ENCODE assay signal across 2 cellular contexts in the genomic region with DNA sequence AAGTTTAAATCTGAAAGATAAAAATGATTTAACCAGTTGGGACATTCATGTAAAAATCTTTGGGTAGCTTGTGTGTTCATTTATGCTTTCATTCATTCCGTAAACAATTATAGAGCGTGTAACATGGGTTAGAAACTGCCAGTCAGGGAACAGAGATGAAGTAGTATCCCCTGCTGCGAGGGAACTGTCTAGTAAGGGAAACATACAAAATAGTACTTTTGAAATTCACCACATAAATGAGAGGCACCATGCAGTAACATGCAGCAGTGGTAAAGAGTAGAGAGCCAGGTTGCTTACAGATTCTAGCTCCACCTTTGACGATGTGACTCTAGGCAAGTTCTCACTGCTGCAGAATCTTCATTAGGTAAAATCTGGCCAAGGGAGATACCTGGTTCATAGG.
TF ChIP-seq lines count a peak whose summit lies in the region.

No MANE protein-coding gene starts in this region.

TF ChIP-seq in GM23338, 12 proteins besides CTCF, POLR2A, EP300 and RAD21:
- TF ChIP-seq POLR2AphosphoS5 (IDR thresholded peaks at IDR 0.05; ENCODE audit: low read depth) (no peak), EZH2 (IDR thresholded peaks at IDR 0.05; ENCODE audit: low read depth, unreplicated experiment) (no peak), NANOG (IDR thresholded peaks at IDR 0.05; ENCODE audit: borderline replicate concordance) (no peak), EZH2phosphoT487 (IDR thresholded peaks at IDR 0.05; ENCODE audit: unreplicated experiment) (no peak), ZNF331 (CRISPR knock-in tag; IDR thresholded peaks at IDR 0.05; ENCODE audit: low read depth) (no peak), CREB1 (CRISPR knock-in tag; IDR thresholded peaks at IDR 0.05; ENCODE audit: low read depth) (no peak), JUNB (IDR thresholded peaks at IDR 0.05; ENCODE audit: unreplicated experiment) (no peak)
- TF ChIP-seq, protein P1, sequence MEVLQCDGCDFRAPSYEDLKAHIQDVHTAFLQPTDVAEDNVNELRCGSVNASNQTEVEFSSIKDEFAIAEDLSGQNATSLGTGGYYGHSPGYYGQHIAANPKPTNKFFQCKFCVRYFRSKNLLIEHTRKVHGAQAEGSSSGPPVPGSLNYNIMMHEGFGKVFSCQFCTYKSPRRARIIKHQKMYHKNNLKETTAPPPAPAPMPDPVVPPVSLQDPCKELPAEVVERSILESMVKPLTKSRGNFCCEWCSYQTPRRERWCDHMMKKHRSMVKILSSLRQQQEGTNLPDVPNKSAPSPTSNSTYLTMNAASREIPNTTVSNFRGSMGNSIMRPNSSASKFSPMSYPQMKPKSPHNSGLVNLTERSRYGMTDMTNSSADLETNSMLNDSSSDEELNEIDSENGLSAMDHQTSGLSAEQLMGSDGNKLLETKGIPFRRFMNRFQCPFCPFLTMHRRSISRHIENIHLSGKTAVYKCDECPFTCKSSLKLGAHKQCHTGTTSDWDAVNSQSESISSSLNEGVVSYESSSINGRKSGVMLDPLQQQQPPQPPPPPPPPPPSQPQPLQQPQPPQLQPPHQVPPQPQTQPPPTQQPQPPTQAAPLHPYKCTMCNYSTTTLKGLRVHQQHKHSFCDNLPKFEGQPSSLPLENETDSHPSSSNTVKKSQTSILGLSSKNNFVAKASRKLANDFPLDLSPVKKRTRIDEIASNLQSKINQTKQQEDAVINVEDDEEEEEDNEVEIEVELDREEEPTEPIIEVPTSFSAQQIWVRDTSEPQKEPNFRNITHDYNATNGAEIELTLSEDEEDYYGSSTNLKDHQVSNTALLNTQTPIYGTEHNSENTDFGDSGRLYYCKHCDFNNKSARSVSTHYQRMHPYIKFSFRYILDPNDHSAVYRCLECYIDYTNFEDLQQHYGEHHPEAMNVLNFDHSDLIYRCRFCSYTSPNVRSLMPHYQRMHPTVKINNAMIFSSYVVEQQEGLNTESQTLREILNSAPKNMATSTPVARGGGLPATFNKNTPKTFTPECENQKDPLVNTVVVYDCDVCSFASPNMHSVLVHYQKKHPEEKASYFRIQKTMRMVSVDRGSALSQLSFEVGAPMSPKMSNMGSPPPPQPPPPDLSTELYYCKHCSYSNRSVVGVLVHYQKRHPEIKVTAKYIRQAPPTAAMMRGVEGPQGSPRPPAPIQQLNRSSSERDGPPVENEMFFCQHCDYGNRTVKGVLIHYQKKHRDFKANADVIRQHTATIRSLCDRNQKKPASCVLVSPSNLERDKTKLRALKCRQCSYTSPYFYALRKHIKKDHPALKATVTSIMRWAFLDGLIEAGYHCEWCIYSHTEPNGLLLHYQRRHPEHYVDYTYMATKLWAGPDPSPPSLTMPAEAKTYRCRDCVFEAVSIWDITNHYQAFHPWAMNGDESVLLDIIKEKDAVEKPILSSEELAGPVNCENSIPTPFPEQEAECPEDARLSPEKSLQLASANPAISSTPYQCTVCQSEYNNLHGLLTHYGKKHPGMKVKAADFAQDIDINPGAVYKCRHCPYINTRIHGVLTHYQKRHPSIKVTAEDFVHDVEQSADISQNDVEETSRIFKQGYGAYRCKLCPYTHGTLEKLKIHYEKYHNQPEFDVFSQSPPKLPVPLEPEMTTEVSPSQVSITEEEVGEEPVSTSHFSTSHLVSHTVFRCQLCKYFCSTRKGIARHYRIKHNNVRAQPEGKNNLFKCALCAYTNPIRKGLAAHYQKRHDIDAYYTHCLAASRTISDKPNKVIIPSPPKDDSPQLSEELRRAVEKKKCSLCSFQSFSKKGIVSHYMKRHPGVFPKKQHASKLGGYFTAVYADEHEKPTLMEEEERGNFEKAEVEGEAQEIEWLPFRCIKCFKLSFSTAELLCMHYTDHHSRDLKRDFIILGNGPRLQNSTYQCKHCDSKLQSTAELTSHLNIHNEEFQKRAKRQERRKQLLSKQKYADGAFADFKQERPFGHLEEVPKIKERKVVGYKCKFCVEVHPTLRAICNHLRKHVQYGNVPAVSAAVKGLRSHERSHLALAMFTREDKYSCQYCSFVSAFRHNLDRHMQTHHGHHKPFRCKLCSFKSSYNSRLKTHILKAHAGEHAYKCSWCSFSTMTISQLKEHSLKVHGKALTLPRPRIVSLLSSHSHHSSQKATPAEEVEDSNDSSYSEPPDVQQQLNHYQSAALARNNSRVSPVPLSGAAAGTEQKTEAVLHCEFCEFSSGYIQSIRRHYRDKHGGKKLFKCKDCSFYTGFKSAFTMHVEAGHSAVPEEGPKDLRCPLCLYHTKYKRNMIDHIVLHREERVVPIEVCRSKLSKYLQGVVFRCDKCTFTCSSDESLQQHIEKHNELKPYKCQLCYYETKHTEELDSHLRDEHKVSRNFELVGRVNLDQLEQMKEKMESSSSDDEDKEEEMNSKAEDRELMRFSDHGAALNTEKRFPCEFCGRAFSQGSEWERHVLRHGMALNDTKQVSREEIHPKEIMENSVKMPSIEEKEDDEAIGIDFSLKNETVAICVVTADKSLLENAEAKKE (CRISPR knock-in tag; IDR thresholded peaks at IDR 0.05): no peak

TF ChIP-seq in HepG2, 621 proteins besides CTCF, POLR2A, EP300 and RAD21:
- TF ChIP-seq ERF (CRISPR knock-in tag; IDR thresholded peaks at IDR 0.05) (no peak), ZNF317 (CRISPR knock-in tag; IDR thresholded peaks at IDR 0.05) (no peak), HOXD1 (CRISPR knock-in tag; IDR thresholded peaks at IDR 0.05) (no peak), ZNF614 (CRISPR knock-in tag; IDR thresholded peaks at IDR 0.05; ENCODE audit: borderline replicate concordance) (no peak), AKAP8 (CRISPR knock-in tag; IDR thresholded peaks at IDR 0.05) (no peak), ZBTB44 (CRISPR knock-in tag; IDR thresholded peaks at IDR 0.05) (no peak), ZNF501 (CRISPR knock-in tag; IDR thresholded peaks at IDR 0.05) (no peak), MEIS2 (CRISPR knock-in tag; IDR thresholded peaks at IDR 0.05) (no peak), ZFY (CRISPR knock-in tag; IDR thresholded peaks at IDR 0.05) (no peak), ZNF543 (CRISPR knock-in tag; IDR thresholded peaks at IDR 0.05) (no peak), ZBTB8A (CRISPR knock-in tag; IDR thresholded peaks at IDR 0.05; ENCODE audit: borderline replicate concordance, low read depth) (no peak), ZBTB7A (CRISPR knock-in tag; IDR thresholded peaks at IDR 0.05) (no peak), ZBTB38 (CRISPR knock-in tag; IDR thresholded peaks at IDR 0.05) (no peak)
- TF ChIP-seq, protein P2, sequence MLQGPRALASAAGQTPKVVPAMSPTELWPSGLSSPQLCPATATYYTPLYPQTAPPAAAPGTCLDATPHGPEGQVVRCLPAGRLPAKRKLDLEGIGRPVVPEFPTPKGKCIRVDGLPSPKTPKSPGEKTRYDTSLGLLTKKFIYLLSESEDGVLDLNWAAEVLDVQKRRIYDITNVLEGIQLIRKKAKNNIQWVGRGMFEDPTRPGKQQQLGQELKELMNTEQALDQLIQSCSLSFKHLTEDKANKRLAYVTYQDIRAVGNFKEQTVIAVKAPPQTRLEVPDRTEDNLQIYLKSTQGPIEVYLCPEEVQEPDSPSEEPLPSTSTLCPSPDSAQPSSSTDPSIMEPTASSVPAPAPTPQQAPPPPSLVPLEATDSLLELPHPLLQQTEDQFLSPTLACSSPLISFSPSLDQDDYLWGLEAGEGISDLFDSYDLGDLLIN (CRISPR knock-in tag; IDR thresholded peaks at IDR 0.05; ENCODE audit: borderline replicate concordance): no peak
- TF ChIP-seq, protein P3, sequence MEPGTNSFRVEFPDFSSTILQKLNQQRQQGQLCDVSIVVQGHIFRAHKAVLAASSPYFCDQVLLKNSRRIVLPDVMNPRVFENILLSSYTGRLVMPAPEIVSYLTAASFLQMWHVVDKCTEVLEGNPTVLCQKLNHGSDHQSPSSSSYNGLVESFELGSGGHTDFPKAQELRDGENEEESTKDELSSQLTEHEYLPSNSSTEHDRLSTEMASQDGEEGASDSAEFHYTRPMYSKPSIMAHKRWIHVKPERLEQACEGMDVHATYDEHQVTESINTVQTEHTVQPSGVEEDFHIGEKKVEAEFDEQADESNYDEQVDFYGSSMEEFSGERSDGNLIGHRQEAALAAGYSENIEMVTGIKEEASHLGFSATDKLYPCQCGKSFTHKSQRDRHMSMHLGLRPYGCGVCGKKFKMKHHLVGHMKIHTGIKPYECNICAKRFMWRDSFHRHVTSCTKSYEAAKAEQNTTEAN (CRISPR knock-in tag; conservative IDR thresholded peaks at IDR 0.05): no peak
